In the genomic region with DNA sequence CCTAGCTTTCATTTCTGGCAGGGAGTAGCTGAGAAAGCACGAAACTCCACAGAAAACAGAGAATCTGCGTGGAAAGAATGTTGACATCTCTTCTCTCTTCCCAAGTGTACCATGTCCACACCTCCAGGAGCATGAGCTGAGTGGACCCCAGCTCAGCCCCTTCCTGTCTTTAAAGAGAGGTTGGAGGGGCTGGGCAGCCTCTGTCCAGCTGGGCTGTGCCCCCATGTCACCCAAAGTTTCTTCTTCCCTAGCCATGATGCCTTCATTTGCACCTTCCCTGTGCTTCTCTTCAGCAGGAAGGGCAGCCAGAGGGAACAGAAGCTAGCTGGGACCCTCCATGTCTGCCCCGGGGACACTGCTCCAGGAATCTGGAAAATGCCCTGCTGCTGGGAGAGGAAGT, we compare ENCODE assay signal across 22 cellular contexts.
A peak's percentile ranks its signal among the peaks of the same experiment; 100 is the strongest.
DNase-seq lines count a peak whose midpoint lies in the region.
"Had no signal": no experiment of that assay in that cellular context is flagged by ENCODE, and none has a peak within 500 bp of the region (broad histone marks: within the 10 kb centered on the region; RNA-seq: fewer than 3 reads in every experiment).

No MANE protein-coding gene starts in this region.

- DNase-seq in mesenteric fat pad (ENCODE audit: low spot score) (peak; percentile 75), NCI-H526 treated with DMSO at 0.1 percent for 48 hours (lab: John Stamatoyannopoulos, UW) (no peak)
- DNase-seq: 8988T; ACHN; AML-193; BE2C; C1 segment of cervical spinal cord; Caco-2; Calu3; CD4-positive, alpha-beta memory T cell; CD4-positive, alpha-beta T cell; CD4-positive, CD25-positive, alpha-beta regulatory T cell; CD8-positive, alpha-beta memory T cell; CD8-positive, alpha-beta T cell; COR-L47; DMS 273 treated with DMSO at 0.1 percent for 48 hours; DMS153; DMS53; DMS79; DMS79 treated with DMSO at 0.1 percent for 48 hours; DND-41; EL had no signal
